16 cellular contexts compared by ENCODE assay signal in the genomic region with DNA sequence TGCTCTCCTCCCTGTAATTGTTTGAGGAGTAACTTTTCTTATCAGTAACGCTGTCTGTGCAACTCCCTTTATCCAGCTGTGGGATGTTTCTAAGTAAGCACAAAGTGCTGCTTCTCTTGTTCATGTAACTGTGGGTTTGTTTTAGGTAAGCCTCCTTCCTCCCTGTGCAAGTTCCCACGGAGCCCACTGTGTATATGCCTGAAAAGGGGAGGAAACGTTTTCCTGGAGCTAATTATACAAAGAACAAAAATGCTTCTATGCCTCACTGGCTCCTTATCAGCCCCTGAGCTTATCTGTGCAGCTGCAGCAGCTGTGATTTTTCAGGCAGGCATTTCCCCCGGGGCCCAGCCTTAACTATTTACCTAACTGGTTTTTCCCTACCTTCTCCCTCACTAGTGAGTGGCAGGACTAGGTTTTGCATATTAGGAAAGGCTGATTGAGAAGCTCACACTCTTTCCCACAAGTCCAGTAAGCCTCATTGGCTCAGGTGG.
DNase-seq lines count a peak whose midpoint lies in the region; ATAC-seq and TF ChIP-seq lines count a peak whose summit lies in the region.
"Had no signal": no experiment of that assay in that cellular context is flagged by ENCODE, and none has a peak within 500 bp of the region (broad histone marks: within the 10 kb centered on the region; RNA-seq: fewer than 3 reads in every experiment).

No MANE protein-coding gene starts in this region.

- H3K4me3 ChIP-seq in smooth muscle cell = no peak overlapping the region
- H3K4me3 ChIP-seq: mucosa of descending colon, thoracic aorta had no signal

- intact Hi-C loops in posterior vena cava (cut with DNase I) = no loop called here

- H2AFZ ChIP-seq in smooth muscle cell (ENCODE audit: low read depth) = peak overlapping the region; percentile 9

- H3K9me3 ChIP-seq in smooth muscle cell (replicated peaks; ENCODE audit: low read depth) = peaks cover 6% of the 10 kb centered on the region
- H3K9me3 ChIP-seq: mucosa of descending colon, thoracic aorta had no signal

- no peak overlapping the region for H3K9ac ChIP-seq in smooth muscle cell (ENCODE audit: low read depth)
- H3K9ac ChIP-seq: KMS-11 had no signal

- no peaks in the 10 kb centered on the region for H3F3A ChIP-seq in smooth muscle cell (ENCODE audit: low read depth)

- H3K4me2 ChIP-seq in smooth muscle cell = peak overlapping the region; percentile 66
- H3K4me2 ChIP-seq: KMS-11 had no signal

- WGBS in smooth muscle cell (ENCODE audit: low lambda C conversion rate) = 4% methylated on average over 4 of the region's 4 CpGs

- no peaks in the 10 kb centered on the region for H3K27me3 ChIP-seq in smooth muscle cell (ENCODE audit: low read depth)

- H3K4me1 ChIP-seq in smooth muscle cell (ENCODE audit: low read depth) = peaks cover 42% of the 10 kb centered on the region

- DNase-seq in NCI-H82 (lab: John Stamatoyannopoulos, UW) (peak; percentile 29), NCI-H82 treated with DMSO at 0.1 percent for 48 hours (lab: John Stamatoyannopoulos, UW; ENCODE audit: unreplicated experiment) (no peak), NCI-H345 (lab: John Stamatoyannopoulos, UW) (peak; percentile 60), glomerular endothelial cell (ENCODE audit: extremely low read depth, low read depth, low spot score) (peak; percentile 51), smooth muscle cell (lab: John Stamatoyannopoulos, UW; ENCODE audit: unreplicated experiment) (no peak), posterior vena cava (ENCODE audit: low spot score) (no peak), NCI-H2107 treated with DMSO at 0.1 percent for 48 hours (lab: John Stamatoyannopoulos, UW; ENCODE audit: unreplicated experiment) (no peak)
- DNase-seq: amniotic stem cell; effector memory CD8-positive, alpha-beta T cell; hippocampal formation; mucosa of descending colon; NCI-H2081 treated with DMSO at 0.1 percent for 48 hours had no signal

- no peaks in the 10 kb centered on the region for H4K20me1 ChIP-seq in smooth muscle cell (ENCODE audit: low read depth)

- H3K27ac ChIP-seq in smooth muscle cell (ENCODE audit: low read depth) = no peak overlapping the region
- H3K27ac ChIP-seq: KMS-11, RWPE1, thoracic aorta had no signal

- no peaks in the 10 kb centered on the region for H3K36me3 ChIP-seq in smooth muscle cell (ENCODE audit: low read depth)
- H3K36me3 ChIP-seq: thoracic aorta had no signal

- no peak for TF ChIP-seq CTCF in smooth muscle cell (IDR thresholded peaks at IDR 0.05; ENCODE audit: borderline replicate concordance, insufficient read depth, poor library complexity, severe bottlenecking)

- H3K79me2 ChIP-seq in smooth muscle cell (ENCODE audit: low read depth) = no peaks in the 10 kb centered on the region

- ATAC-seq in GM21381 (IDR thresholded peaks at IDR 0.05; ENCODE audit: unreplicated experiment) = no peak
- ATAC-seq: effector memory CD8-positive, alpha-beta T cell; mucosa of descending colon had no signal

Comparison
In these comparisons a context has a peak if more than half of its experiments do, and no peak if none do; other contexts are left out.
1. DNase-seq: peak in NCI-H82 (single experiment), NCI-H345 (single experiment) and glomerular endothelial cell (single experiment); none in NCI-H82 treated with DMSO at 0.1 percent for 48 hours (single experiment), smooth muscle cell (single experiment), posterior vena cava (single experiment) and NCI-H2107 treated with DMSO at 0.1 percent for 48 hours (single experiment).